ENCODE assay signal across 1 cellular context in the genomic region with DNA sequence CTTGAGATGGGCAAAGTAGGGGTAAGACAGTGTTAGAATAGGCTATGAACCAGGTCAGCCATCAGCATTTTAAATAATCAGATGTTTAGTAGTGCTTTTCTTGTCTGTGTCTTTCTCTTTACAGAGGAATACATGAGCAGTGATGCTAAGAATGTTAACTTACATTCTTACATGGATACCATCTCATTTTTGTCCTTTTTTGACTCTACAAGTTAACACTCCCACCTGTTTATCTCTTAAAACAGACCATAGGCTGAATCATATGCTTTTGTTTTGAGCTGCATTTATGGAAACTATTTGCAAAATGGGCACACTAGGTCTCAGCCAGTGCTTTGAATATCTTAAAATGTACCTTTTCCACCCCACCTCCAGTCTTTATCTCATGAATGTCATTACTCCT.
TF ChIP-seq lines count a peak whose summit lies in the region.

No MANE protein-coding gene starts in this region.

TF ChIP-seq in IMR-90, 13 proteins besides CTCF, POLR2A, EP300 and RAD21:
- TF ChIP-seq, protein P1, sequence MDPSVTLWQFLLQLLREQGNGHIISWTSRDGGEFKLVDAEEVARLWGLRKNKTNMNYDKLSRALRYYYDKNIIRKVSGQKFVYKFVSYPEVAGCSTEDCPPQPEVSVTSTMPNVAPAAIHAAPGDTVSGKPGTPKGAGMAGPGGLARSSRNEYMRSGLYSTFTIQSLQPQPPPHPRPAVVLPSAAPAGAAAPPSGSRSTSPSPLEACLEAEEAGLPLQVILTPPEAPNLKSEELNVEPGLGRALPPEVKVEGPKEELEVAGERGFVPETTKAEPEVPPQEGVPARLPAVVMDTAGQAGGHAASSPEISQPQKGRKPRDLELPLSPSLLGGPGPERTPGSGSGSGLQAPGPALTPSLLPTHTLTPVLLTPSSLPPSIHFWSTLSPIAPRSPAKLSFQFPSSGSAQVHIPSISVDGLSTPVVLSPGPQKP (IDR thresholded peaks at IDR 0.05; ENCODE audit: borderline replicate concordance, low read depth, low read length) = no peak
- no peak for TF ChIP-seq CHD1 (IDR thresholded peaks at IDR 0.05; ENCODE audit: low read depth, low read length)
- TF ChIP-seq CEBPB (IDR thresholded peaks at IDR 0.05; ENCODE audit: low read depth, low read length) = no peak
